ENCODE assay signal across 1 cellular context in genomic region chr6:85291326-85291725, GRCh38.
TF ChIP-seq lines count a peak whose summit lies in the region.

No MANE protein-coding gene starts in this region.

TF ChIP-seq in HepG2, 621 proteins besides CTCF, POLR2A, EP300 and RAD21 (continued from another document):
- no peak for TF ChIP-seq ZSCAN5A (CRISPR knock-in tag; IDR thresholded peaks at IDR 0.05; ENCODE audit: borderline replicate concordance)
- TF ChIP-seq PAXIP1 (CRISPR knock-in tag; conservative IDR thresholded peaks at IDR 0.05), result peak; percentile 52; the same call in 1 of the 2 replicates
- no peak for TF ChIP-seq ZNF746 (CRISPR knock-in tag; IDR thresholded peaks at IDR 0.05)
- peak; percentile 43 for TF ChIP-seq CEBPG (CRISPR knock-in tag; IDR thresholded peaks at IDR 0.05)
- TF ChIP-seq CREBL2 (CRISPR knock-in tag; IDR thresholded peaks at IDR 0.05; ENCODE audit: borderline replicate concordance), result no peak
- TF ChIP-seq ZNF788 (CRISPR knock-in tag; IDR thresholded peaks at IDR 0.05; ENCODE audit: borderline replicate concordance), result no peak
- peak; percentile 48; the same call in 1 of the 2 replicates for TF ChIP-seq NCOR1 (IDR thresholded peaks at IDR 0.05; ENCODE audit: borderline replicate concordance, low read length)
- no peak for TF ChIP-seq MLLT10 (CRISPR knock-in tag; IDR thresholded peaks at IDR 0.05)
- peak; percentile 48; the same call in 1 of the 2 replicates for TF ChIP-seq TRIM24 (CRISPR knock-in tag; IDR thresholded peaks at IDR 0.05)
- no peak for TF ChIP-seq BORCS8-MEF2B (CRISPR knock-in tag; IDR thresholded peaks at IDR 0.05)
- peak; percentile 59 for TF ChIP-seq SKI (IDR thresholded peaks at IDR 0.05; ENCODE audit: partially characterized antibody)
- TF ChIP-seq ZNF800 (CRISPR knock-in tag; IDR thresholded peaks at IDR 0.05), result no peak
- peak; percentile 48; the same call in 1 of the 2 replicates for TF ChIP-seq NR2F2 (IDR thresholded peaks at IDR 0.05; ENCODE audit: borderline replicate concordance, low read depth)
- TF ChIP-seq ZMYM2 (CRISPR knock-in tag; IDR thresholded peaks at IDR 0.05), result no peak
- TF ChIP-seq ZNF367 (CRISPR knock-in tag; IDR thresholded peaks at IDR 0.05; ENCODE audit: borderline replicate concordance), result no peak
- TF ChIP-seq BCL6 (CRISPR knock-in tag; IDR thresholded peaks at IDR 0.05), result peak; percentile 36; the same call in 1 of the 2 replicates
- TF ChIP-seq HNF4G (IDR thresholded peaks at IDR 0.05; ENCODE audit: borderline replicate concordance, low read depth, low read length), result peak; percentile 15; the same call in 1 of the 2 replicates
- TF ChIP-seq HNF4G (CRISPR knock-in tag; IDR thresholded peaks at IDR 0.05; ENCODE audit: borderline replicate concordance, low read depth), result no peak
- no peak for TF ChIP-seq SOX13 (IDR thresholded peaks at IDR 0.05)
- peak in 1 of 2 experiments; percentile 28; a peak in 1 of 4 replicates for TF ChIP-seq SOX13 (CRISPR knock-in tag; conservative IDR thresholded peaks at IDR 0.05 in 1 of 2, IDR thresholded peaks at IDR 0.05 in 1 of 2)
- TF ChIP-seq SOX6 (IDR thresholded peaks at IDR 0.05), result no peak
- TF ChIP-seq SOX6 (CRISPR knock-in tag; IDR thresholded peaks at IDR 0.05), result peak; percentile 29; the same call in 1 of the 2 replicates
- TF ChIP-seq REPIN1 (CRISPR knock-in tag; IDR thresholded peaks at IDR 0.05; ENCODE audit: borderline replicate concordance, low read depth), result no peak
- TF ChIP-seq TBL1XR1 (IDR thresholded peaks at IDR 0.05; ENCODE audit: borderline replicate concordance, low read length, partially characterized antibody), result peak; percentile 45
